Comparison of ENCODE assay signal across 12 cellular contexts in the genomic region with DNA sequence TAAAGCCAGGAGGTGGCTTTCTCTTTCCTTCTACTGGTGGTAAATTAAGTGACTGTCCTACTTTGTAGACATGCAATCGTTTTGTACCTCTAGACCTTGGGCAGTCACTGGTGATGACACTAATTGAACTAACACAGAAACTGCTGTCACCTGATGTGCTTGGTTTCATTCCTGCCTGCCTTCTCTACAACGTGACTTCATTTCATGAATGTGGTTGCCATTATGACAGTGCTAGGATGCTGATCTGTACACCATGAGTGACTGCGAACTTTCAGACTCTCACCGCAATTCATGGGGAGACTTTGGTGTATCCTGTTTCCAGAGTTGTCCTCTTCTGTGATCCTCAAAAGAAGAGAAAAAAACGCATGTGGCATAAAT. TPM values are rescaled to one million over a fixed set of nuclear protein-coding genes. Genes with fewer than 3 reads are reported as not detected.
DNase-seq lines count a peak whose midpoint lies in the region; ATAC-seq and TF ChIP-seq lines count a peak whose summit lies in the region.
"Had no signal": no experiment of that assay in that cellular context is flagged by ENCODE, and none has a peak within 500 bp of the region (broad histone marks: within the 10 kb centered on the region; RNA-seq: fewer than 3 reads in every experiment).

No MANE protein-coding gene starts in this region.

- no peak for DNase-seq in esophagus squamous epithelium (lab: John Stamatoyannopoulos, UW)
- DNase-seq in middle frontal gyrus (ENCODE audit: extremely low spot score, low spot score), result no peak
- DNase-seq in RPMI8226, result no peak
- no peak for DNase-seq in substantia nigra (lab: John Stamatoyannopoulos, UW)
- DNase-seq: EL, heart left ventricle, nephron progenitor cell had no signal

- ATAC-seq in GM18498 (IDR thresholded peaks at IDR 0.05; ENCODE audit: unreplicated experiment) (peak; percentile 95), GM19324 (IDR thresholded peaks at IDR 0.05; ENCODE audit: low FRiP score, unreplicated experiment) (peak; percentile 93), HG02870 (IDR thresholded peaks at IDR 0.05; ENCODE audit: unreplicated experiment) (peak; percentile 98)

- no peak for TF ChIP-seq POLR2A in esophagus squamous epithelium (IDR thresholded peaks at IDR 0.05)

- H3K27me3 ChIP-seq in OCI-LY3 (ENCODE audit: low read depth, low read length) (peaks cover 37% of the 10 kb centered on the region; the same call in 1 of the 2 replicates), esophagus squamous epithelium (peaks cover 0 to 10% (median 0%) of the 10 kb centered on the region in 4 donors)

- H3K79me2 ChIP-seq in OCI-LY3 (ENCODE audit: low read length), result no peaks in the 10 kb centered on the region

- H3K27ac ChIP-seq in OCI-LY3 (ENCODE audit: low read length) (no peak overlapping the region), esophagus squamous epithelium (no peak overlapping the region), substantia nigra (ENCODE audit: low read depth, low read length, poor library complexity, severe bottlenecking) (no peak overlapping the region)
- H3K27ac ChIP-seq: heart left ventricle had no signal

- TF ChIP-seq CTCF in OCI-LY3 (IDR thresholded peaks at IDR 0.05; ENCODE audit: low read depth, low read length) (no peak), esophagus squamous epithelium (IDR thresholded peaks at IDR 0.05) (no peak)

- no peaks in the 10 kb centered on the region for H3K36me3 ChIP-seq in OCI-LY3 (replicated peaks; ENCODE audit: low read depth, low read length)
- H3K36me3 ChIP-seq in esophagus squamous epithelium, result peaks cover 0 to 2% (median 0%) of the 10 kb centered on the region in 3 donors

- H3K4me1 ChIP-seq in OCI-LY3 (ENCODE audit: low read length) (peaks cover 43% of the 10 kb centered on the region), esophagus squamous epithelium (no peaks in the 10 kb centered on the region)

- H3K4me2 ChIP-seq in OCI-LY3 (ENCODE audit: low read length), result peak overlapping the region; percentile 35

- WGBS in esophagus squamous epithelium, 2 donors, result 50 to 76% methylated on average over 5 of the region's 5 CpGs

- H3K4me3 ChIP-seq in OCI-LY3 (ENCODE audit: low read length), result no peak overlapping the region
- no peak overlapping the region for H3K4me3 ChIP-seq in esophagus squamous epithelium
- H3K4me3 ChIP-seq: heart left ventricle had no signal

- no peak overlapping the region for H3K9ac ChIP-seq in OCI-LY3 (ENCODE audit: low read length)

- no peaks in the 10 kb centered on the region for H4K20me1 ChIP-seq in OCI-LY3 (ENCODE audit: insufficient read depth, low read length)

- intact Hi-C loops in esophagus squamous epithelium (cut with DNase I), result no loop called here

- H2AFZ ChIP-seq in OCI-LY3 (ENCODE audit: low read depth, low read length), result no peak overlapping the region

- no peaks in the 10 kb centered on the region for H3K9me3 ChIP-seq in OCI-LY3 (ENCODE audit: insufficient read depth, low read length)
- H3K9me3 ChIP-seq in esophagus squamous epithelium, result no peaks in the 10 kb centered on the region
- H3K9me3 ChIP-seq: heart left ventricle had no signal

RNA-seq across cellular contexts. Expression of a gene that starts 47.5 kb away (rescaled TPM):
- 1 to 10 TPM in 1 of 4 donors, under 1 TPM in 3; 0.27 to 1.5 (median 0.33) TPM for total RNA-seq in esophagus squamous epithelium
- total RNA-seq: bronchial epithelial cell had no signal
